In the genomic region with DNA sequence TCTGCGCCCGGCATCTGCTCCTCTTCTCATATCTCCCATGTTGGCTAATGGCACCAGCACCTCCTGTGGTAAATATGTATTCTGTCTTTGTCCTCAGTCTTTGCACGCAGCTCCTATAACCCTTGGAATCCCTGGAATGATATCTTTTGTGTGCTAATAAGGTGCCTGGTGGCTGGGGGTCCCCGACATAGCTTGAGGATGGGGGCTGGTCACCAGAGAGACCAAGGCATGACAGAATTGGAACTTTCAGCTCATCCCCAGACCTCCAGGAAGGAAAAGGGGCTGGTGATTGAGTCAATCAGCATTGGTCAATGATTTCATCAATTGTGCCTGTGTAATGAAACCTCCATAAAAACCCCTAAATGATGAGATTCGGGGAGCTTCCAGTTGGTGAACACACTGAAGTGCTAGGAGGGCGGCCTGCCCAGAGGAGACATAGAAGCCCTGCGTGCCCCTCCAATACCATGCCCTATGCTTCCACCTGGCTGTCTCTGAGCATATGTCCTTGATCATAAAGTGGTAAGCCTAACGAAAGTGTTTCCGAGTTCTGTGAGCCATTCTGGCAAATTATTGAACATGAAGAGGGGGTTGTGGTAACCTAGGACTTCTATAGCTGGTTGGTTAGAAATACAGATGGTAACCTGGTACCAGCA, we compare ENCODE assay signal across 17 cellular contexts. TPM values are rescaled to one million over a fixed set of nuclear protein-coding genes. Genes with fewer than 3 reads are reported as not detected.
A peak's percentile ranks its signal among the peaks of the same experiment; 100 is the strongest.
DNase-seq lines count a peak whose midpoint lies in the region; ATAC-seq and TF ChIP-seq lines count a peak whose summit lies in the region.
"Had no signal": no experiment of that assay in that cellular context is flagged by ENCODE, and none has a peak within 500 bp of the region (broad histone marks: within the 10 kb centered on the region; RNA-seq: fewer than 3 reads in every experiment).

No MANE protein-coding gene starts in this region.

- H3K4me1 Mint-ChIP-seq in activated naive CD4-positive, alpha-beta T cell treated with anti-CD3 and anti-CD28 coated beads, Interleukin-2, amount 10 ng/mL, durations not matched to agents 7 days and 5 days = peaks cover 65% of the 10 kb centered on the region
- H3K4me1 Mint-ChIP-seq in activated naive CD8-positive, alpha-beta T cell (ENCODE audit: low read depth) = peaks cover 55% of the 10 kb centered on the region
- peaks cover 6% of the 10 kb centered on the region for H3K4me1 Mint-ChIP-seq in progenitor cell of endocrine pancreas (ENCODE audit: low read depth)

- TF ChIP-seq CTCF in OCI-LY3 (IDR thresholded peaks at IDR 0.05; ENCODE audit: low read depth, low read length) (no peak), progenitor cell of endocrine pancreas (IDR thresholded peaks at IDR 0.05; ENCODE audit: unreplicated experiment) (no peak), upper lobe of right lung (IDR thresholded peaks at IDR 0.05) (no peak)

- H3K9me3 Mint-ChIP-seq in activated naive CD4-positive, alpha-beta T cell treated with anti-CD3 and anti-CD28 coated beads, Interleukin-2, amount 10 ng/mL, durations not matched to agents 7 days and 5 days = no peaks in the 10 kb centered on the region
- H3K9me3 Mint-ChIP-seq in activated naive CD8-positive, alpha-beta T cell (ENCODE audit: low read depth) = no peaks in the 10 kb centered on the region
- no peaks in the 10 kb centered on the region for H3K9me3 Mint-ChIP-seq in progenitor cell of endocrine pancreas (ENCODE audit: low read depth)
- H3K9me3 Mint-ChIP-seq: dendritic cell treated with granulocyte-macrophage colony-stimulating factor and Interleukin-4, amounts not matched to agents 40 ng/mL and 50 ng/mL, for 4 days had no signal

- intact Hi-C loops in upper lobe of right lung (cut with DNase I) = no loop called here

- H3K27me3 ChIP-seq in OCI-LY3 (ENCODE audit: low read depth, low read length) (no peaks in the 10 kb centered on the region), upper lobe of right lung (no peaks in the 10 kb centered on the region)
- H3K27me3 ChIP-seq: brain microvascular endothelial cell, foreskin keratinocyte had no signal

- DNase-seq in activated naive CD4-positive, alpha-beta T cell treated with anti-CD3 and anti-CD28 coated beads, Interleukin-2, amount 10 ng/mL, durations not matched to agents 7 days and 5 days = no peak
- DNase-seq in activated naive CD4-positive, alpha-beta T cell treated with anti-CD3 and anti-CD28 coated beads, Interleukin-2, amount 50 U/mL, for 16 hours = no peak
- DNase-seq in progenitor cell of endocrine pancreas (ENCODE audit: low spot score, unreplicated experiment) (no peak), SIG-M5 (lab: John Stamatoyannopoulos, UW) (no peak), upper lobe of right lung (no peak), HuH-7 (ENCODE audit: low spot score) (no peak)
- DNase-seq: brain microvascular endothelial cell; foreskin keratinocyte; left colon; NCI-H2081; NCI-H526; stimulated activated CD4-positive, alpha-beta T cell treated with anti-CD3 and anti-CD28 coated beads, Interleukin-1b, Interleukin-23, amount 100 ng/mL, for 48 hours had no signal

- no peaks in the 10 kb centered on the region for H3K27me3 Mint-ChIP-seq in activated naive CD4-positive, alpha-beta T cell treated with anti-CD3 and anti-CD28 coated beads, Interleukin-2, amount 10 ng/mL, durations not matched to agents 7 days and 5 days
- no peaks in the 10 kb centered on the region for H3K27me3 Mint-ChIP-seq in activated naive CD8-positive, alpha-beta T cell
- no peaks in the 10 kb centered on the region for H3K27me3 Mint-ChIP-seq in progenitor cell of endocrine pancreas
- H3K27me3 Mint-ChIP-seq: dendritic cell treated with granulocyte-macrophage colony-stimulating factor and Interleukin-4, amounts not matched to agents 40 ng/mL and 50 ng/mL, for 4 days had no signal

- H3K9me3 ChIP-seq in OCI-LY3 (ENCODE audit: insufficient read depth, low read length) (no peaks in the 10 kb centered on the region), upper lobe of right lung (no peaks in the 10 kb centered on the region)

- CTCF ChIA-PET in activated naive CD4-positive, alpha-beta T cell treated with anti-CD3 and anti-CD28 coated beads, Interleukin-2, amount 10 ng/mL, durations not matched to agents 7 days and 5 days (lab: Charles Lee) = interaction anchor here (1.3 to 9.6 kb wide), 3 partner anchors 13 to 71 kb away, joined by 3 to 105 read pairs (median 4); no protein-coding TSS in a partner anchor

- H3K9ac ChIP-seq in OCI-LY3 (ENCODE audit: low read length) = no peak overlapping the region

- H2AFZ ChIP-seq in OCI-LY3 (ENCODE audit: low read depth, low read length) = no peak overlapping the region

- peak overlapping the region; percentile 99; the same call in 1 of the 2 replicates for H3K4me2 ChIP-seq in OCI-LY3 (ENCODE audit: low read length)

- H3K4me1 ChIP-seq in OCI-LY3 (ENCODE audit: low read length) (peaks cover 75% of the 10 kb centered on the region), upper lobe of right lung (peaks cover 3% of the 10 kb centered on the region)

- H3K4me3 ChIP-seq in OCI-LY3 (ENCODE audit: low read length) (no peak overlapping the region), upper lobe of right lung (no peak overlapping the region)

- H3K27ac ChIP-seq in OCI-LY3 (ENCODE audit: low read length) (peak overlapping the region; percentile 97; the same call in 1 of the 2 replicates), upper lobe of right lung (no peak overlapping the region)
- H3K27ac ChIP-seq: brain microvascular endothelial cell had no signal

- H3K27ac Mint-ChIP-seq in activated naive CD4-positive, alpha-beta T cell treated with anti-CD3 and anti-CD28 coated beads, Interleukin-2, amount 10 ng/mL, durations not matched to agents 7 days and 5 days = peak overlapping the region; percentile 92
- H3K27ac Mint-ChIP-seq in activated naive CD8-positive, alpha-beta T cell = peak overlapping the region; percentile 83
- peak overlapping the region; percentile 33 for H3K27ac Mint-ChIP-seq in progenitor cell of endocrine pancreas

- ATAC-seq in upper lobe of right lung = no peak
- ATAC-seq: foreskin keratinocyte, left colon, Panc1, SK-N-SH treated with all-trans-retinoic acid at 6 μM for 48 hours had no signal

- no peaks in the 10 kb centered on the region for H4K20me1 ChIP-seq in OCI-LY3 (ENCODE audit: insufficient read depth, low read length)

- peaks cover 9% of the 10 kb centered on the region; the same call in 1 of the 2 replicates for H3K79me2 ChIP-seq in OCI-LY3 (ENCODE audit: low read length)

- peaks cover 31% of the 10 kb centered on the region for H3K36me3 Mint-ChIP-seq in activated naive CD4-positive, alpha-beta T cell treated with anti-CD3 and anti-CD28 coated beads, Interleukin-2, amount 10 ng/mL, durations not matched to agents 7 days and 5 days
- H3K36me3 Mint-ChIP-seq in activated naive CD8-positive, alpha-beta T cell = peaks cover 7% of the 10 kb centered on the region
- H3K36me3 Mint-ChIP-seq in progenitor cell of endocrine pancreas (ENCODE audit: insufficient read depth) = no peaks in the 10 kb centered on the region

- peaks cover 5% of the 10 kb centered on the region for H3K36me3 ChIP-seq in OCI-LY3 (replicated peaks; ENCODE audit: low read depth, low read length)
- no peaks in the 10 kb centered on the region for H3K36me3 ChIP-seq in upper lobe of right lung
- H3K36me3 ChIP-seq: brain microvascular endothelial cell had no signal

- no peak overlapping the region for H3K4me3 Mint-ChIP-seq in activated naive CD4-positive, alpha-beta T cell treated with anti-CD3 and anti-CD28 coated beads, Interleukin-2, amount 10 ng/mL, durations not matched to agents 7 days and 5 days
- H3K4me3 Mint-ChIP-seq in activated naive CD8-positive, alpha-beta T cell = peak overlapping the region; percentile 33
- no peak overlapping the region for H3K4me3 Mint-ChIP-seq in progenitor cell of endocrine pancreas (ENCODE audit: low read depth)
- H3K4me3 Mint-ChIP-seq: dendritic cell treated with granulocyte-macrophage colony-stimulating factor and Interleukin-4, amounts not matched to agents 40 ng/mL and 50 ng/mL, for 4 days had no signal

RNA-seq across cellular contexts. Expression of a gene that starts 26.6 kb away (rescaled TPM):
- 61.3 and 62.1 TPM in 2 replicates for total RNA-seq in progenitor cell of endocrine pancreas
- total RNA-seq in upper lobe of right lung = 72.9 TPM

RNA-seq across cellular contexts. Expression of a gene that starts 38.9 kb away (rescaled TPM):
- total RNA-seq in progenitor cell of endocrine pancreas = 2,013 and 2,136 TPM in 2 replicates
- 1,558 TPM for total RNA-seq in upper lobe of right lung

Comparison
In these comparisons a context has a peak if more than half of its experiments do, and no peak if none do; other contexts are left out.
1. H3K27ac Mint-ChIP-seq: peak in every context shown above with its lines; median percentile 92 in activated naive CD4-positive, alpha-beta T cell treated with anti-CD3 and anti-CD28 coated beads, Interleukin-2, amount 10 ng/mL, durations not matched to agents 7 days and 5 days; 83 in activated naive CD8-positive, alpha-beta T cell; 33 in progenitor cell of endocrine pancreas.